Comparison of ENCODE assay signal across 8 cellular contexts in the genomic region with DNA sequence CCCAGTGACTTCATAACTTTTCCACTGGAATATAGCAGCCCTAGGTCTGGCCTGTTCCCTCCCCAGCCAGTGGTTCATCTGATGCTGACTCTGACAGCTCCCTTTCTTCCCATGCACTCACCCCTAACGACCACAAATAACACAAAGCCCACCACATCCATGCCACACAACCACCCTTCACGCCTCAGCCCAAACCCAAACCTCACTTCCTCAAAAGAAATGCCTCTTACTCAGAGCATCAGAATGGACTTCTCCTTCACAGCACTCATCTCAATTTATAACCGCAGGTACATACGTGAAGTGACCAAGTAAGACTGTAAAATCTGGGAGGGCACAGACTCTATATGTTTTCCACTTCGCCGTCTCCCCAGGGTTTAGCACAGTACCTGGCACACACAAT. TPM values are rescaled to one million over a fixed set of nuclear protein-coding genes. Genes with fewer than 3 reads are reported as not detected.
A peak's percentile ranks its signal among the peaks of the same experiment; 100 is the strongest.
DNase-seq lines count a peak whose midpoint lies in the region; ATAC-seq and TF ChIP-seq lines count a peak whose summit lies in the region.

No MANE protein-coding gene starts in this region.

- H3K4me1 ChIP-seq in PC-3 (ENCODE audit: insufficient read depth, low read length) (peaks cover 23% of the 10 kb centered on the region), muscle layer of duodenum (ENCODE audit: control insufficient read depth in 1 of 2, insufficient read depth in 2 of 2, low read length in 2 of 2) (peaks cover 8 to 13% of the 10 kb centered on the region in 2 donors)

- H3F3A ChIP-seq in PC-3 (ENCODE audit: low read length, unreplicated experiment) = no peaks in the 10 kb centered on the region

- peak overlapping the region; percentile 88 for H3K4me2 ChIP-seq in PC-3 (ENCODE audit: low read length)

- H3K27me3 ChIP-seq in PC-3 (ENCODE audit: low read length) (no peaks in the 10 kb centered on the region), muscle layer of duodenum (ENCODE audit: low read depth, low read length) (no peaks in the 10 kb centered on the region)

- peaks cover 30% of the 10 kb centered on the region for H3K79me2 ChIP-seq in PC-3 (ENCODE audit: low read length)

- no peaks in the 10 kb centered on the region for H3K27me3 Mint-ChIP-seq in MCF 10A (ENCODE audit: insufficient read depth, unreplicated experiment)

- H3K36me3 ChIP-seq in PC-3 (ENCODE audit: low read depth, low read length) (peaks cover 28% of the 10 kb centered on the region), muscle layer of duodenum (ENCODE audit: control insufficient read depth in 1 of 2, insufficient read depth in 2 of 2, low read length in 2 of 2) (peaks cover 17 to 34% of the 10 kb centered on the region in 2 donors)

- peak overlapping the region; percentile 82 for H3K27ac Mint-ChIP-seq in MCF 10A (ENCODE audit: low read depth, unreplicated experiment)

- CTCF ChIA-PET in PC-3 (lab: Charles Lee) (no interaction called here), MCF 10A (lab: Yijun Ruan, JAX) (interaction anchor here (0.7 to 1.5 kb wide), 4 partner anchors 10 to 175 kb away, joined by 3 to 5 read pairs (median 4); partner anchors contain the start of gene CAPN7)

- no peaks in the 10 kb centered on the region for H3K9me2 ChIP-seq in PC-3 (replicated peaks; ENCODE audit: low read length)

- H3K36me3 Mint-ChIP-seq in MCF 10A (ENCODE audit: insufficient read depth, unreplicated experiment) = peaks cover 30% of the 10 kb centered on the region

- no peaks in the 10 kb centered on the region for H3K9me3 ChIP-seq in PC-3 (ENCODE audit: low read length)
- H3K9me3 ChIP-seq in muscle layer of duodenum (ENCODE audit: control insufficient read depth in 1 of 2, low read length in 2 of 2) = no peaks in the 10 kb centered on the region

- H3K4me1 Mint-ChIP-seq in MCF 10A (ENCODE audit: insufficient read depth, unreplicated experiment) = peaks cover 22% of the 10 kb centered on the region

- 0 out of 2 replicates have a peak overlapping the region, but pooled peaks have one; percentile 98 for H2AFZ ChIP-seq in PC-3 (ENCODE audit: low read length)

- H3K9me3 Mint-ChIP-seq in MCF 10A (ENCODE audit: unreplicated experiment) = no peaks in the 10 kb centered on the region

- H3K27ac ChIP-seq in PC-3 (ENCODE audit: low read length) = no peak overlapping the region
- H3K27ac ChIP-seq in muscle layer of duodenum (ENCODE audit: low read length) = peak overlapping the region; percentile 87

- H3K4me3 ChIP-seq in PC-3 (ENCODE audit: low read length) (peak overlapping the region; percentile 100), muscle layer of duodenum (ENCODE audit: low read depth in 1 of 2, low read length in 2 of 2) (peak overlapping the region; percentile 85 to 98)

- ATAC-seq in PC-3 (no peak), HG03378 (IDR thresholded peaks at IDR 0.05; ENCODE audit: unreplicated experiment) (no peak), GM18873 (IDR thresholded peaks at IDR 0.05; ENCODE audit: low FRiP score, unreplicated experiment) (no peak)

- in situ Hi-C loops in GM13976 (cut with MboI; ENCODE audit: low sequenced_read_pairs, unreplicated experiment) = no loop called here

- no peak for TF ChIP-seq CTCF in PC-3 (conservative IDR thresholded peaks at IDR 0.05; ENCODE audit: low read depth, low read length)
- no peak for TF ChIP-seq CTCF in MCF 10A (IDR thresholded peaks at IDR 0.05; ENCODE audit: unreplicated experiment)
- TF ChIP-seq CTCF in GM13976 (IDR thresholded peaks at IDR 0.05; ENCODE audit: borderline replicate concordance, control extremely low read depth, extremely low read depth, insufficient read depth, missing control alignments) = no peak

- intact Hi-C loops in PC-3 (cut with micrococcal nuclease) (loop anchor here (2.0 kb wide), 2 partner anchors 33 to 149 kb away; partner anchors contain the start of gene MRPS25), MCF 10A (cut with micrococcal nuclease) (loop anchor here (2.0 kb wide), 1 partner anchor 33 kb away; the partner anchor contains the start of gene MRPS25)

- H4K20me1 ChIP-seq in PC-3 (ENCODE audit: low read length) = no peaks in the 10 kb centered on the region

- BruUV-seq in PC-3 (replicated peaks; lab: Mats Ljungman, UMichigan) = no TSS peak
- no TSS peak for BruUV-seq in MCF 10A (replicated peaks; lab: Mats Ljungman, UMichigan)

- peak overlapping the region; percentile 90 for H3K9ac ChIP-seq in PC-3 (ENCODE audit: low read length)

- DNase-seq in GF-D8 (lab: John Stamatoyannopoulos, UW) = peak; percentile 53
- DNase-seq in PC-3 = peak; percentile 40
- DNase-seq in MCF 10A (ENCODE audit: unreplicated experiment) = no peak
- no peak for DNase-seq in NCI-H1092 (lab: John Stamatoyannopoulos, UW)
- no peak for DNase-seq in GM13976 (ENCODE audit: low spot score)

- POLR2A ChIA-PET in PC-3 (lab: Charles Lee; ENCODE audit: unreplicated experiment) (interaction anchor here (0.7 kb wide), 1 partner anchor 322 kb away, joined by 3 read pairs; no protein-coding TSS in a partner anchor), MCF 10A (lab: Yijun Ruan, JAX) (interaction anchor here (0.6 to 4.2 kb wide), 13 partner anchors 9 to 927 kb away, joined by 3 to 49 read pairs (median 6); partner anchors contain the start of genes BTD, CAPN7, CCDC174 and HACL1)

- H3K4me3 Mint-ChIP-seq in MCF 10A (ENCODE audit: unreplicated experiment) = peak overlapping the region; percentile 84

RNA-seq across cellular contexts. Expression of gene RBSN, which starts 1.1 kb away (rescaled TPM):
- total RNA-seq in PC-3 (2014; rRNA removed) (18.7 and 26.8 TPM in 2 replicates), MCF 10A (2022) (37.7 and 39.6 TPM in 2 replicates)

RNA-seq across cellular contexts. Expression of gene MRPS25, which starts 32.8 kb away (rescaled TPM):
- 42.9 and 46.0 TPM in 2 replicates for total RNA-seq in PC-3 (2014; rRNA removed)
- 81.0 and 87.2 TPM in 2 replicates for total RNA-seq in MCF 10A (2022)

Comparison
In these comparisons a context has a peak if more than half of its experiments do, and no peak if none do; other contexts are left out.
1. DNase-seq: peak in GF-D8 (single experiment) and PC-3 (single experiment); none in MCF 10A (single experiment), NCI-H1092 (single experiment) and GM13976 (single experiment).